In genomic region chr3:160707187-160707789, GRCh38 we compare ENCODE assay signal across 9 cellular contexts. TPM values are rescaled to one million over a fixed set of nuclear protein-coding genes. Genes with fewer than 3 reads are reported as not detected.
A peak's percentile ranks its signal among the peaks of the same experiment; 100 is the strongest.
DNase-seq lines count a peak whose midpoint lies in the region; ATAC-seq and TF ChIP-seq lines count a peak whose summit lies in the region.
"Had no signal": no experiment of that assay in that cellular context is flagged by ENCODE, and none has a peak within 500 bp of the region (broad histone marks: within the 10 kb centered on the region; RNA-seq: fewer than 3 reads in every experiment).

No MANE protein-coding gene starts in this region.

- H3K27ac ChIP-seq in WERI-Rb-1 (no peak overlapping the region), osteoblast (ENCODE audit: low read depth, low read length) (no peak overlapping the region)

- TF ChIP-seq CTCF in WERI-Rb-1 (IDR thresholded peaks at IDR 0.05; ENCODE audit: low read depth, low read length), result peak; percentile 49
- TF ChIP-seq CTCF in fibroblast of the aortic adventitia (IDR thresholded peaks at IDR 0.05; ENCODE audit: insufficient read depth, low read length), result peak; percentile 54
- peak; percentile 49 for TF ChIP-seq CTCF in osteoblast (IDR thresholded peaks at IDR 0.05; ENCODE audit: extremely low read depth, low read depth, low read length)

- H3K4me3 ChIP-seq in WERI-Rb-1 (ENCODE audit: low read depth, low read length) (no peak overlapping the region), fibroblast of the aortic adventitia (ENCODE audit: low read depth, low read length) (no peak overlapping the region), osteoblast (ENCODE audit: insufficient read depth, low read length) (no peak overlapping the region)

- H3K4me1 ChIP-seq in osteoblast (ENCODE audit: insufficient read depth, low read length), result no peaks in the 10 kb centered on the region

- no peak overlapping the region for H2AFZ ChIP-seq in osteoblast (ENCODE audit: low read length)

- no peak overlapping the region for H3K4me2 ChIP-seq in osteoblast (ENCODE audit: insufficient read depth, low read length)

- H3K9me3 ChIP-seq in WERI-Rb-1 (ENCODE audit: severe bottlenecking) (no peaks in the 10 kb centered on the region), osteoblast (ENCODE audit: low read depth, low read length) (no peaks in the 10 kb centered on the region)

- H3K27me3 ChIP-seq in WERI-Rb-1 (ENCODE audit: insufficient read depth, low read depth, severe bottlenecking) (no peaks in the 10 kb centered on the region), osteoblast (ENCODE audit: insufficient read depth, low read length) (peaks cover 13% of the 10 kb centered on the region)

- no peaks in the 10 kb centered on the region for H3K79me2 ChIP-seq in osteoblast (ENCODE audit: insufficient read depth, low read length)

- no peaks in the 10 kb centered on the region for H4K20me1 ChIP-seq in osteoblast (ENCODE audit: insufficient read depth, low read length)

- ATAC-seq in HG02610 (IDR thresholded peaks at IDR 0.05; ENCODE audit: unreplicated experiment) (peak; percentile 69), HG03045 (IDR thresholded peaks at IDR 0.05; ENCODE audit: unreplicated experiment) (no peak)

- peak; percentile 5 for DNase-seq in activated naive CD4-positive, alpha-beta T cell treated with Interleukin-2 at 50 U/mL for 16 hours
- DNase-seq in activated naive CD4-positive, alpha-beta T cell (lab: John Stamatoyannopoulos, UW), result no peak
- DNase-seq in NCI-H2107 treated with DMSO at 0.1 percent for 48 hours (lab: John Stamatoyannopoulos, UW; ENCODE audit: unreplicated experiment) (peak; percentile 96), WERI-Rb-1 (peak; percentile 30), fibroblast of the aortic adventitia (ENCODE audit: low read depth) (peak; percentile 72), osteoblast (ENCODE audit: insufficient read length, low spot score, missing footprints) (no peak)
- DNase-seq: activated naive CD8-positive, alpha-beta T cell treated with anti-CD3 and anti-CD28 coated beads, Interleukin-2, amount 10 ng/mL, durations not matched to agents 7 days and 5 days had no signal

- H3K36me3 ChIP-seq in WERI-Rb-1, result no peaks in the 10 kb centered on the region
- no peaks in the 10 kb centered on the region for H3K36me3 ChIP-seq in osteoblast (ENCODE audit: insufficient read depth, low read length)

RNA-seq across cellular contexts. Expression of gene ARL14, which starts 30.3 kb away (rescaled TPM):
- not detected in 2 replicates for total RNA-seq in fibroblast of the aortic adventitia (ENCODE audit: low replicate concordance)
- total RNA-seq in osteoblast, result not detected in 2 replicates
- total RNA-seq: activated naive CD8-positive, alpha-beta T cell treated with anti-CD3 and anti-CD28 coated beads, Interleukin-2, amount 10 ng/mL, durations not matched to agents 7 days and 5 days had no signal

RNA-seq across cellular contexts. Expression of gene PPM1L, which starts 48.7 kb away (rescaled TPM):
- 1.4 and 2.5 TPM in 2 replicates for total RNA-seq in fibroblast of the aortic adventitia (ENCODE audit: low replicate concordance)
- total RNA-seq in osteoblast, result 2.4 and 4.3 TPM in 2 replicates

Comparison
In these comparisons a context has a peak if more than half of its experiments do, and no peak if none do; other contexts are left out.
1. DNase-seq: peak in activated naive CD4-positive, alpha-beta T cell treated with Interleukin-2 at 50 U/mL for 16 hours (single experiment), NCI-H2107 treated with DMSO at 0.1 percent for 48 hours (single experiment), WERI-Rb-1 (single experiment) and fibroblast of the aortic adventitia (single experiment); none in activated naive CD4-positive, alpha-beta T cell (0 of 4) and osteoblast (single experiment).
2. Peak in every context shown above with its lines, with median percentiles within 50 percentile points of each other: CTCF ChIP-seq.